11 cellular contexts compared by ENCODE assay signal in the genomic region with DNA sequence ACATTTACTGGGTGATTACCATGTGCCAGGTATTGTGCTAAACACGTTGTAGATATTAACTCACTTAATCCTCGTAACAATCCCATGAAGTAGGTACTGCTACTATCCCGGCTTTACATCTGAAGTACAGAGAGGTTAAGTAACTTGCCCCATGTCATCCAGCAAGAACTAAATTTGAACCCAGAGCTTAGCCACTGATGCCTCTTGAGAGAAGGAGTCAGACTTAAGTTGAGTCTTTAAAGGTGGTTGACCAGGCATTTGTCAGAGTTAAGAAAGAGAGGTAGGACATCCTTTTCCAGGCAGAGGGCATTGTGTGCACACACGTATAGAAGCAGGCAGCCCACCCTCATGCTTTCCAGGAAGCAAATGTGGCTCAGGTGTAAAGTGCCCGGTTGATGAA. TPM values are rescaled to one million over a fixed set of nuclear protein-coding genes. Genes with fewer than 3 reads are reported as not detected.
A peak's percentile ranks its signal among the peaks of the same experiment; 100 is the strongest.
DNase-seq lines count a peak whose midpoint lies in the region; ATAC-seq and TF ChIP-seq lines count a peak whose summit lies in the region.
"Had no signal": no experiment of that assay in that cellular context is flagged by ENCODE, and none has a peak within 500 bp of the region (broad histone marks: within the 10 kb centered on the region; RNA-seq: fewer than 3 reads in every experiment).

No MANE protein-coding gene starts in this region.

- no peak for ATAC-seq in activated naive CD4-positive, alpha-beta T cell treated with anti-CD3 and anti-CD28 coated beads, Interleukin-2, amount 50 U/mL, for 72 hours
- peak in 1 of 4 experiments; percentile 8 for ATAC-seq in T-cell (replicated peaks in 1 of 4)
- no peak for ATAC-seq in HG02840 (IDR thresholded peaks at IDR 0.05; ENCODE audit: low FRiP score, unreplicated experiment)

- no peak for DNase-seq in activated naive CD4-positive, alpha-beta T cell treated with anti-CD3 and anti-CD28 coated beads, Interleukin-2, amount 50 U/mL, for 72 hours (ENCODE audit: low spot score in 2 of 2)
- no peak for DNase-seq in T-cell
- DNase-seq in immature natural killer cell = no peak
- DNase-seq in type B pancreatic cell (ENCODE audit: extremely low spot score, unreplicated experiment) = no peak
- DNase-seq in COLO668 (lab: John Stamatoyannopoulos, UW; ENCODE audit: unreplicated experiment) = no peak
- DNase-seq in hepatic stellate cell (ENCODE audit: low spot score) = no peak
- DNase-seq: cortex of kidney, NCI-H1436 treated with DMSO at 0.1 percent for 48 hours, NCI-H748 treated with DMSO at 0.1 percent for 48 hours had no signal

- peaks cover 11% of the 10 kb centered on the region for H3K36me3 Mint-ChIP-seq in activated naive CD4-positive, alpha-beta T cell treated with anti-CD3 and anti-CD28 coated beads, Interleukin-2, amount 50 U/mL, for 24 hours
- peaks cover 4 to 29% of the 10 kb centered on the region in 2 donors for H3K36me3 Mint-ChIP-seq in activated naive CD4-positive, alpha-beta T cell treated with anti-CD3 and anti-CD28 coated beads, Interleukin-2, amount 50 U/mL, for 72 hours
- peaks cover 4% of the 10 kb centered on the region for H3K36me3 Mint-ChIP-seq in T-cell
- H3K36me3 Mint-ChIP-seq in immature natural killer cell = peaks cover 10 to 24% (median 24%) of the 10 kb centered on the region in 3 donors
- H3K36me3 Mint-ChIP-seq in type B pancreatic cell = no peaks in the 10 kb centered on the region

- H3K4me3 Mint-ChIP-seq in activated naive CD4-positive, alpha-beta T cell treated with anti-CD3 and anti-CD28 coated beads, Interleukin-2, amount 50 U/mL, for 24 hours = peak overlapping the region; percentile 90
- peak overlapping the region; percentile 75 to 85 (median 85) for H3K4me3 Mint-ChIP-seq in T-cell
- H3K4me3 Mint-ChIP-seq in immature natural killer cell = peak overlapping the region; percentile 91 to 99 (median 94)
- peak overlapping the region; percentile 80 for H3K4me3 Mint-ChIP-seq in type B pancreatic cell

- POLR2A ChIA-PET in T-cell (lab: Charles Lee) = no interaction called here

- no peaks in the 10 kb centered on the region for H3K27me3 Mint-ChIP-seq in activated naive CD4-positive, alpha-beta T cell treated with anti-CD3 and anti-CD28 coated beads, Interleukin-2, amount 50 U/mL, for 24 hours
- H3K27me3 Mint-ChIP-seq in T-cell (peaks cover 0 to 2% of the 10 kb centered on the region in 2 donors), immature natural killer cell (ENCODE audit: low read depth in 3 of 3) (peaks cover 9 to 28% (median 18%) of the 10 kb centered on the region in 3 donors), type B pancreatic cell (peaks cover 86% of the 10 kb centered on the region)

- TF ChIP-seq CTCF in type B pancreatic cell (conservative IDR thresholded peaks at IDR 0.05) = no peak

- peak overlapping the region; percentile 78 for H3K27ac Mint-ChIP-seq in activated naive CD4-positive, alpha-beta T cell treated with anti-CD3 and anti-CD28 coated beads, Interleukin-2, amount 50 U/mL, for 24 hours
- H3K27ac Mint-ChIP-seq in activated naive CD4-positive, alpha-beta T cell treated with anti-CD3 and anti-CD28 coated beads, Interleukin-2, amount 50 U/mL, for 72 hours = peak overlapping the region in 1 of 2 donors; percentile 78
- H3K27ac Mint-ChIP-seq in T-cell = peak overlapping the region in 1 of 2 donors; percentile 9
- H3K27ac Mint-ChIP-seq in immature natural killer cell = peak overlapping the region; percentile 71 to 93 (median 90)
- H3K27ac Mint-ChIP-seq in type B pancreatic cell = no peak overlapping the region

- no peaks in the 10 kb centered on the region for H3K9me3 Mint-ChIP-seq in activated naive CD4-positive, alpha-beta T cell treated with anti-CD3 and anti-CD28 coated beads, Interleukin-2, amount 50 U/mL, for 24 hours
- H3K9me3 Mint-ChIP-seq in activated naive CD4-positive, alpha-beta T cell treated with anti-CD3 and anti-CD28 coated beads, Interleukin-2, amount 50 U/mL, for 72 hours = no peaks in the 10 kb centered on the region
- H3K9me3 Mint-ChIP-seq in T-cell = no peaks in the 10 kb centered on the region
- H3K9me3 Mint-ChIP-seq in immature natural killer cell = no peaks in the 10 kb centered on the region
- no peaks in the 10 kb centered on the region for H3K9me3 Mint-ChIP-seq in type B pancreatic cell

- peaks cover 71% of the 10 kb centered on the region for H3K4me1 Mint-ChIP-seq in activated naive CD4-positive, alpha-beta T cell treated with anti-CD3 and anti-CD28 coated beads, Interleukin-2, amount 50 U/mL, for 24 hours
- H3K4me1 Mint-ChIP-seq in T-cell = peaks cover 55 to 63% (median 60%) of the 10 kb centered on the region in 3 donors
- H3K4me1 Mint-ChIP-seq in immature natural killer cell = peaks cover 80 to 87% of the 10 kb centered on the region in 2 donors
- peaks cover 10% of the 10 kb centered on the region for H3K4me1 Mint-ChIP-seq in type B pancreatic cell (ENCODE audit: unreplicated experiment)

- CTCF ChIA-PET in T-cell (lab: Charles Lee) = interaction anchor here in 1 of 2 donors (1.0 kb wide), 1 partner anchor 445 kb away, joined by 3 read pairs; no protein-coding TSS in a partner anchor

RNA-seq across cellular contexts. Expression of a gene that starts 0.4 kb away (rescaled TPM):
- 10 to 100 TPM; 10.7 to 32.8 TPM for total RNA-seq in activated naive CD4-positive, alpha-beta T cell treated with anti-CD3 and anti-CD28 coated beads, Interleukin-2, amount 50 U/mL, for 72 hours
- 10 to 100 TPM in 1 of 5 donors, 1 to 10 TPM in 4; 4.3 to 22.8 (median 5.0) TPM for total RNA-seq in T-cell
- 100 to 1,000 TPM in 1 of 3 donors, 10 to 100 TPM in 2; 33.4 to 133 (median 60.9) TPM for polyA plus RNA-seq in immature natural killer cell
- 0.34 and 0.36 TPM in 2 replicates for total RNA-seq in type B pancreatic cell (ENCODE audit: low replicate concordance)
